8 cellular contexts compared by ENCODE assay signal in genomic region chr11:18393581-18394299, GRCh38. TPM values are rescaled to one million over a fixed set of nuclear protein-coding genes. Genes with fewer than 3 reads are reported as not detected.
DNase-seq lines count a peak whose midpoint lies in the region; ATAC-seq and TF ChIP-seq lines count a peak whose summit lies in the region.

No MANE protein-coding gene starts in this region.

- H3K4me3 Mint-ChIP-seq in brain (peak overlapping the region; percentile 37 to 92 (median 90)), mesothelial cell of epicardium (peak overlapping the region; percentile 98)

- H3K4me3 ChIP-seq in KMS-11 (IDR thresholded peaks at IDR 0.05; ENCODE audit: insufficient read depth, low read depth, low read length) (no peak overlapping the region), upper lobe of left lung (peak overlapping the region in 3 of 4 donors; percentile 75 to 81 (median 79))

- WGBS in upper lobe of left lung, 2 donors: 70 to 75% methylated on average over 22 of the region's 22 CpGs

- H3K4me1 ChIP-seq in KMS-11 (ENCODE audit: low read depth, poor library complexity, severe bottlenecking) (peaks cover 59% of the 10 kb centered on the region), upper lobe of left lung (peaks cover 16 to 23% (median 17%) of the 10 kb centered on the region in 4 donors)

- peak overlapping the region; percentile 60; the same call in 1 of the 2 replicates for H2AFZ ChIP-seq in KMS-11 (ENCODE audit: low read depth)

- no peak for TF ChIP-seq EP300 in upper lobe of left lung (IDR thresholded peaks at IDR 0.05)

- no peaks in the 10 kb centered on the region for H3K9me3 ChIP-seq in upper lobe of left lung

- peaks cover 13% of the 10 kb centered on the region for H3K36me3 Mint-ChIP-seq in brain
- peaks cover 7% of the 10 kb centered on the region for H3K36me3 Mint-ChIP-seq in mesothelial cell of epicardium

- H3K27ac Mint-ChIP-seq in brain: peak overlapping the region in 4 of 5 experiments; percentile 67 to 100 (median 85)
- H3K27ac Mint-ChIP-seq in mesothelial cell of epicardium: peak overlapping the region; percentile 98

- H3K27ac ChIP-seq in KMS-11: peak overlapping the region; percentile 95
- peak overlapping the region; percentile 93 to 96 (median 94) for H3K27ac ChIP-seq in upper lobe of left lung

- H3K36me3 ChIP-seq in KMS-11 (ENCODE audit: insufficient read depth) (peaks cover 20% of the 10 kb centered on the region), upper lobe of left lung (peaks cover 12 to 21% (median 19%) of the 10 kb centered on the region in 4 donors)

- ATAC-seq in GM18511 (IDR thresholded peaks at IDR 0.05; ENCODE audit: unreplicated experiment) (peak; percentile 0), upper lobe of left lung (ENCODE audit: low FRiP score in 2 of 2) (peak in 1 of 2 donors; percentile 0), GM21360 (IDR thresholded peaks at IDR 0.05; ENCODE audit: unreplicated experiment) (no peak), HG02763 (IDR thresholded peaks at IDR 0.05; ENCODE audit: unreplicated experiment) (no peak)

- peak overlapping the region; percentile 79 for H3K4me2 ChIP-seq in KMS-11

- DNase-seq in mesothelial cell of epicardium (ENCODE audit: low spot score in 2 of 2, unreplicated experiment in 2 of 2) (no peak), upper lobe of left lung (peak in 1 of 2 donors; percentile 33), HCEC 1CT (no peak)

- H3K27me3 ChIP-seq in KMS-11 (ENCODE audit: insufficient read depth, low read depth): no peaks in the 10 kb centered on the region
- H3K27me3 ChIP-seq in upper lobe of left lung: no peaks in the 10 kb centered on the region

- peaks cover 40% of the 10 kb centered on the region for H3K79me2 ChIP-seq in KMS-11 (ENCODE audit: insufficient read depth, low read depth)

- TF ChIP-seq POLR2A in upper lobe of left lung (IDR thresholded peaks at IDR 0.05): no peak

- TF ChIP-seq CTCF in KMS-11 (conservative IDR thresholded peaks at IDR 0.05; ENCODE audit: low read depth, low read length) (no peak), brain (conservative IDR thresholded peaks at IDR 0.05) (no peak), mesothelial cell of epicardium (IDR thresholded peaks at IDR 0.05; ENCODE audit: unreplicated experiment) (no peak), upper lobe of left lung (IDR thresholded peaks at IDR 0.05) (no peak)

- H3K4me1 Mint-ChIP-seq in brain (peaks cover 44% of the 10 kb centered on the region), mesothelial cell of epicardium (peaks cover 25% of the 10 kb centered on the region)

- H3K9me3 Mint-ChIP-seq in brain (peaks cover 0 to 3% (median 0%) of the 10 kb centered on the region in 5 experiments), mesothelial cell of epicardium (no peaks in the 10 kb centered on the region)

- H3K27me3 Mint-ChIP-seq in brain (no peaks in the 10 kb centered on the region), mesothelial cell of epicardium (ENCODE audit: low read depth) (no peaks in the 10 kb centered on the region)

- H3K9ac ChIP-seq in KMS-11: peak overlapping the region; percentile 97

- peaks cover 23% of the 10 kb centered on the region for H4K20me1 ChIP-seq in KMS-11 (ENCODE audit: insufficient read depth)

RNA-seq across cellular contexts. Expression of gene LDHA, which starts 0.6 kb away (rescaled TPM):
- polyA plus RNA-seq in brain (ENCODE audit: insufficient read depth, low read depth, low replicate concordance): 162 TPM
- total RNA-seq in mesothelial cell of epicardium (437 to 453 TPM (median 439 TPM) in 3 replicates), upper lobe of left lung (100 to 1,000 TPM; 101 to 417 (median 275) TPM)

RNA-seq across cellular contexts. Expression of gene LDHC, which starts 18.4 kb away (rescaled TPM):
- polyA plus RNA-seq in brain (ENCODE audit: insufficient read depth, low read depth, low replicate concordance): not detected
- 0.32 to 0.60 TPM (median 0.40 TPM) in 3 replicates for total RNA-seq in mesothelial cell of epicardium
- total RNA-seq in upper lobe of left lung: not detected
